Comparison of ENCODE assay signal across 26 cellular contexts in genomic region chr5:153998010-153998409, GRCh38. TPM values are rescaled to one million over a fixed set of nuclear protein-coding genes. Genes with fewer than 3 reads are reported as not detected.
DNase-seq lines count a peak whose midpoint lies in the region; ATAC-seq and TF ChIP-seq lines count a peak whose summit lies in the region.
"Had no signal": no experiment of that assay in that cellular context is flagged by ENCODE, and none has a peak within 500 bp of the region (broad histone marks: within the 10 kb centered on the region; RNA-seq: fewer than 3 reads in every experiment).

No MANE protein-coding gene starts in this region.

- TF ChIP-seq CTCF in fibroblast of mammary gland (conservative IDR thresholded peaks at IDR 0.05; ENCODE audit: control insufficient read depth, insufficient read depth, low read depth, low read length): no peak
- no peak for TF ChIP-seq CTCF in thyroid gland (IDR thresholded peaks at IDR 0.05)

- H3K36me3 ChIP-seq in thyroid gland: peaks cover 3 to 7% of the 10 kb centered on the region in 2 donors

- CTCF ChIA-PET in activated CD8-positive, alpha-beta T cell treated with anti-CD3 and anti-CD28 coated beads, Interleukin-2, amount 10 ng/mL, durations not matched to agents 7 days and 5 days (lab: Charles Lee): interaction anchor here (1.4 kb wide), 1 partner anchor 23 kb away, joined by 3 read pairs; no protein-coding TSS in a partner anchor

- H3K4me3 ChIP-seq in fibroblast of mammary gland (ENCODE audit: control insufficient read depth, low read depth, low read length): no peak overlapping the region
- no peak overlapping the region for H3K4me3 ChIP-seq in thyroid gland (replicated peaks in 1 of 3)
- H3K4me3 ChIP-seq: PC-9 had no signal

- H3K4me3 Mint-ChIP-seq in activated CD8-positive, alpha-beta T cell treated with anti-CD3 and anti-CD28 coated beads, Interleukin-2, amount 10 ng/mL, durations not matched to agents 7 days and 5 days: no peak overlapping the region
- H3K4me3 Mint-ChIP-seq: CD14-positive monocyte; CD8-positive, alpha-beta memory T cell had no signal

- H3K4me1 ChIP-seq in thyroid gland: peaks cover 0 to 8% of the 10 kb centered on the region in 2 donors
- H3K4me1 ChIP-seq: BE2C had no signal

- no peaks in the 10 kb centered on the region for H3K4me1 Mint-ChIP-seq in activated CD8-positive, alpha-beta T cell treated with anti-CD3 and anti-CD28 coated beads, Interleukin-2, amount 10 ng/mL, durations not matched to agents 7 days and 5 days (ENCODE audit: low read depth)
- H3K4me1 Mint-ChIP-seq: CD14-positive monocyte; CD8-positive, alpha-beta memory T cell had no signal

- intact Hi-C loops in thyroid gland (cut with DNase I): no loop called here

- no peak overlapping the region for H3K27ac Mint-ChIP-seq in activated CD8-positive, alpha-beta T cell treated with anti-CD3 and anti-CD28 coated beads, Interleukin-2, amount 10 ng/mL, durations not matched to agents 7 days and 5 days

- TF ChIP-seq POLR2A in thyroid gland (IDR thresholded peaks at IDR 0.05): no peak

- DNase-seq in EL: peak; percentile 8
- DNase-seq in amniotic epithelial cell (ENCODE audit: low read depth): peak; percentile 61
- peak; percentile 27 for DNase-seq in fibroblast of mammary gland (ENCODE audit: low read depth)
- DNase-seq in kidney glomerular epithelial cell (lab: John Stamatoyannopoulos, UW): peak; percentile 14
- DNase-seq in T-helper 1 cell: no peak
- no peak for DNase-seq in NCI-H345 (lab: John Stamatoyannopoulos, UW)
- no peak for DNase-seq in activated CD8-positive, alpha-beta T cell treated with anti-CD3 and anti-CD28 coated beads, Interleukin-2, amount 10 ng/mL, durations not matched to agents 7 days and 5 days
- DNase-seq in thyroid gland: no peak
- DNase-seq: 8988T; ACHN; BE2C; CD8-positive, alpha-beta memory T cell; DMS 273 treated with DMSO at 0.1 percent for 48 hours; DMS79; H7; Karpas-422; NCI-H1092 treated with DMSO at 0.1 percent for 48 hours; NCI-H1436; NCI-H187; NCI-H446; NCI-H524 treated with DMSO at 0.1 percent for 48 hours; PC-9; RPMI8226; SHP77 treated with DMSO at 0.1 percent for 48 hours had no signal

- no peaks in the 10 kb centered on the region for H3K9me3 Mint-ChIP-seq in activated CD8-positive, alpha-beta T cell treated with anti-CD3 and anti-CD28 coated beads, Interleukin-2, amount 10 ng/mL, durations not matched to agents 7 days and 5 days (ENCODE audit: insufficient read depth)
- H3K9me3 Mint-ChIP-seq: CD14-positive monocyte had no signal

- H3K27me3 Mint-ChIP-seq in activated CD8-positive, alpha-beta T cell treated with anti-CD3 and anti-CD28 coated beads, Interleukin-2, amount 10 ng/mL, durations not matched to agents 7 days and 5 days (ENCODE audit: low read depth): no peaks in the 10 kb centered on the region
- H3K27me3 Mint-ChIP-seq: CD8-positive, alpha-beta memory T cell had no signal

- no peak overlapping the region for H3K27ac ChIP-seq in thyroid gland
- H3K27ac ChIP-seq: PC-9 had no signal

- peaks cover 17% of the 10 kb centered on the region for H3K36me3 Mint-ChIP-seq in activated CD8-positive, alpha-beta T cell treated with anti-CD3 and anti-CD28 coated beads, Interleukin-2, amount 10 ng/mL, durations not matched to agents 7 days and 5 days (ENCODE audit: low read depth)

- POLR2A ChIA-PET in activated CD8-positive, alpha-beta T cell treated with anti-CD3 and anti-CD28 coated beads, Interleukin-2, amount 10 ng/mL, durations not matched to agents 7 days and 5 days (lab: Charles Lee): no interaction called here

- no peaks in the 10 kb centered on the region for H3K27me3 ChIP-seq in thyroid gland
- H3K27me3 ChIP-seq: BE2C had no signal

- WGBS in thyroid gland, 2 donors: 71 to 83% methylated on average over 1 of the region's 1 CpG

- no peak for ATAC-seq in activated CD8-positive, alpha-beta T cell treated with anti-CD3 and anti-CD28 coated beads, Interleukin-2, amount 10 ng/mL, durations not matched to agents 7 days and 5 days
- ATAC-seq: HepG2 had no signal

- no peaks in the 10 kb centered on the region for H3K9me3 ChIP-seq in thyroid gland
- H3K9me3 ChIP-seq: BE2C had no signal

RNA-seq across cellular contexts. Expression of gene FAM114A2, which starts 40.7 kb away (rescaled TPM):
- 10 to 100 TPM; 17.8 to 23.1 TPM for total RNA-seq in activated CD8-positive, alpha-beta T cell treated with anti-CD3 and anti-CD28 coated beads, Interleukin-2, amount 10 ng/mL, durations not matched to agents 7 days and 5 days
- total RNA-seq in thyroid gland: 10 to 100 TPM; 21.1 to 28.9 (median 23.3) TPM

RNA-seq across cellular contexts. Expression of gene MFAP3, which starts 40.8 kb away (rescaled TPM):
- 10 to 100 TPM; 21.0 to 23.0 TPM for total RNA-seq in activated CD8-positive, alpha-beta T cell treated with anti-CD3 and anti-CD28 coated beads, Interleukin-2, amount 10 ng/mL, durations not matched to agents 7 days and 5 days
- 10 to 100 TPM; 47.4 to 72.4 (median 59.4) TPM for total RNA-seq in thyroid gland

Comparison
In these comparisons a context has a peak if more than half of its experiments do, and no peak if none do; other contexts are left out.
1. DNase-seq: peak in EL (single experiment), amniotic epithelial cell (single experiment), fibroblast of mammary gland (single experiment) and kidney glomerular epithelial cell (single experiment); none in T-helper 1 cell (0 of 5), NCI-H345 (single experiment), activated CD8-positive, alpha-beta T cell treated with anti-CD3 and anti-CD28 coated beads, Interleukin-2, amount 10 ng/mL, durations not matched to agents 7 days and 5 days (single experiment) and thyroid gland (0 of 2).